In the genomic region with DNA sequence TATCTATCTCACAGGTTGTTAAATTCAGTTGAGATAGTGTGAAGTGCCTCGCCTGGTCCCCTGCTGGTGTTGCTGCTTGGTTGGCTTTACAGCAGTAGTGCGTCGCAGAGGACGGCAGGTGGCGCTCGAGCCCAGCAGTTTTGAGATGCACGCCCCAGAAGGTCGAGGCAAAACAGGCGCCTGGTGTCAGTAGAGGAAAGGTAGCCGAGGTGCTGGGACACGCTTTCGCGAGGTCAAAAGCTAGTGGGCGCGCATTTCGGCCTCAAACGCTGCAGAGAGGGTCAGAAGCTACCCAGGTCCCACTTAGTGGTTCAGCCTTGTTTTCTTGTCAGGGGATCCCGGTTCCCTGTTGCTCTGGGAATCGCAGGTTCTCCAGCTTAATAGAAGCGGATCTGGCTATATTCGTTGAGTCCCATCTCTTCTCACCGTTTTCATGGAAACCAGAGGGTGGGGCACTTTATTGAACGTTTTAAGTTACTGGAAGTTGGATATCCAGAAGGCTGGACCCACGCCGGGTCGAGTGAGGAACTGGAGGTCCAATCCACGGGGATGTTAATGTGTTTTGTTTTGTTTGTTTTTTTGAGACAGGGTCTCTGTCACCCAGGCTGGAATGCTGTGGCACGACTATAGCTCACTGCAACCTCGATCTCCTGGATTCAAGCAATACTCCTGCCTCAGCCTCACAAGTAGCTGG, we compare ENCODE assay signal across 8 cellular contexts. TPM values are rescaled to one million over a fixed set of nuclear protein-coding genes. Genes with fewer than 3 reads are reported as not detected.
DNase-seq lines count a peak whose midpoint lies in the region; ATAC-seq and TF ChIP-seq lines count a peak whose summit lies in the region.

No MANE protein-coding gene starts in this region.

- no peaks in the 10 kb centered on the region for H3K36me3 ChIP-seq in prostate gland

- H3K4me1 Mint-ChIP-seq in activated naive CD4-positive, alpha-beta T cell treated with anti-CD3 and anti-CD28 coated beads, Interleukin-2, amount 50 U/mL, for 24 hours: peaks cover 22% of the 10 kb centered on the region

- 15% methylated on average over 29 of the region's 29 CpGs for WGBS in prostate gland

- ATAC-seq in HG02571 (IDR thresholded peaks at IDR 0.05; ENCODE audit: unreplicated experiment) (peak; percentile 58), Right ventricle myocardium superior (ENCODE audit: poor library complexity) (peak; percentile 96)

- no peaks in the 10 kb centered on the region for H3K9me3 ChIP-seq in prostate gland

- no peaks in the 10 kb centered on the region for H3K9me3 Mint-ChIP-seq in activated naive CD4-positive, alpha-beta T cell treated with anti-CD3 and anti-CD28 coated beads, Interleukin-2, amount 50 U/mL, for 24 hours

- no peak overlapping the region for H3K27ac ChIP-seq in prostate gland

- peak overlapping the region in 1 of 2 donors; percentile 9 for H3K4me3 ChIP-seq in prostate gland

- DNase-seq in Daoy (ENCODE audit: low read depth) (peak; percentile 82), NCI-H128 (lab: John Stamatoyannopoulos, UW; ENCODE audit: unreplicated experiment) (peak; percentile 35), SKM-1 treated with dmso at 0.1 percent for 144 hours (lab: John Stamatoyannopoulos, UW; ENCODE audit: unreplicated experiment) (peak; percentile 89), Right ventricle myocardium superior (peak; percentile 89), prostate gland (ENCODE audit: low spot score) (peak; percentile 84), ureter (ENCODE audit: low spot score) (peak; percentile 87)

- H3K27me3 Mint-ChIP-seq in activated naive CD4-positive, alpha-beta T cell treated with anti-CD3 and anti-CD28 coated beads, Interleukin-2, amount 50 U/mL, for 24 hours: no peaks in the 10 kb centered on the region

- peak; percentile 80 to 96 (median 90) for TF ChIP-seq CTCF in prostate gland (IDR thresholded peaks at IDR 0.05)

- intact Hi-C loops in Right ventricle myocardium superior (cut with DNase I) (loop anchor here (10.0 kb wide), 1 partner anchor 596 kb away; no protein-coding TSS in a partner anchor), prostate gland (cut with DNase I) (loop anchor here (5.0 to 10.0 kb wide), 3 partner anchors 63 to 598 kb away; a partner anchor contains a TSS)

- no peaks in the 10 kb centered on the region for H3K27me3 ChIP-seq in prostate gland (replicated peaks; ENCODE audit: insufficient read depth)

- no peak for TF ChIP-seq POLR2A in prostate gland (IDR thresholded peaks at IDR 0.05)

- peaks cover 2% of the 10 kb centered on the region for H3K36me3 Mint-ChIP-seq in activated naive CD4-positive, alpha-beta T cell treated with anti-CD3 and anti-CD28 coated beads, Interleukin-2, amount 50 U/mL, for 24 hours

- H3K27ac Mint-ChIP-seq in activated naive CD4-positive, alpha-beta T cell treated with anti-CD3 and anti-CD28 coated beads, Interleukin-2, amount 50 U/mL, for 24 hours: peak overlapping the region; percentile 71

- H3K4me1 ChIP-seq in prostate gland (replicated peaks): no peaks in the 10 kb centered on the region

- H3K4me3 Mint-ChIP-seq in activated naive CD4-positive, alpha-beta T cell treated with anti-CD3 and anti-CD28 coated beads, Interleukin-2, amount 50 U/mL, for 24 hours: peak overlapping the region; percentile 88

RNA-seq across cellular contexts. Expression of a gene that starts 10.3 kb away (rescaled TPM):
- total RNA-seq in Daoy (2014; rRNA removed; shearing (Covaris generic)): 10.9 and 12.1 TPM in 2 replicates
- total RNA-seq in Right ventricle myocardium superior: 10.3 TPM
- 10 to 100 TPM; 27.2 to 30.3 TPM for total RNA-seq in prostate gland
- 33.6 TPM for total RNA-seq in ureter

Comparison
In these comparisons a context has a peak if more than half of its experiments do, and no peak if none do; other contexts are left out.
1. DNase-seq: peak in every context shown above with its lines; median percentile 89 in SKM-1 treated with dmso at 0.1 percent for 144 hours; 89 in Right ventricle myocardium superior; 87 in ureter; 84 in prostate gland; 82 in Daoy; 35 in NCI-H128.